ENCODE assay signal across 37 cellular contexts in genomic region chr9:34366365-34366764, GRCh38.
"Had no signal": no experiment of that assay in that cellular context is flagged by ENCODE, and none has a peak within 500 bp of the region (broad histone marks: within the 10 kb centered on the region; RNA-seq: fewer than 3 reads in every experiment).

No MANE protein-coding gene starts in this region.

- H3K27ac Mint-ChIP-seq: activated B cell treated with CpG ODN at 0.5 μM for 24 hours; activated CD4-positive, alpha-beta memory T cell treated with anti-CD3 and anti-CD28 coated beads for 36 hours; activated CD4-positive, alpha-beta T cell treated with anti-CD3 and anti-CD28 coated beads, Interleukin-2, amount 10 ng/mL, durations not matched to agents 24 days and 14 days; activated CD8-positive, alpha-beta T cell treated with anti-CD3 and anti-CD28 coated beads for 36 hours; activated naive CD4-positive, alpha-beta T cell treated with anti-CD3 and anti-CD28 coated beads, Interleukin-2, amount 10 ng/mL, durations not matched to agents 7 days and 5 days; activated naive CD4-positive, alpha-beta T cell treated with anti-CD3 and anti-CD28 coated beads, Interleukin-2, amount 50 U/mL, for 24 hours; activated naive CD8-positive, alpha-beta T cell treated with anti-CD3 and anti-CD28 coated beads for 36 hours; activated T-cell treated with anti-CD3 and anti-CD28 coated beads, Interleukin-2, amount 50 U/mL, for 72 hours; activated T-helper 1 cell treated with anti-CD3 and anti-CD28 coated beads, Interleukin-12 subunit alpha, Interleukin-12 subunit beta, Interleukin-2, Interleukin-4 antibody, amounts not matched to agents 30 ng/mL and 10 ng/mL and 1 ng/mL, durations not matched to agents 14 hours and 24 hours and 36 hours; activated T-helper 17 cell treated with anti-CD3 and anti-CD28 coated beads, Interleukin-2, amount 50 U/mL, for 72 hours; T-helper 1 cell treated with Interleukin-12 subunit alpha and Interleukin-12 subunit beta and Interleukin-4 antibody, amounts not matched to agents 30 μg/mL and 1 μg/mL, for 36 hours; T-helper 2 cell treated with Interferon-gamma antibody and Interleukin-4, amounts not matched to agents 5 μg/mL and 100 μg/mL, for 36 hours had no signal

- H3K4me1 Mint-ChIP-seq: activated B cell treated with CpG ODN at 0.5 μM for 24 hours; activated T-helper 17 cell treated with anti-CD3 and anti-CD28 coated beads, Interleukin-2, amount 50 U/mL, for 72 hours had no signal

- ATAC-seq: activated CD8-positive, alpha-beta T cell treated with anti-CD3 and anti-CD28 coated beads for 36 hours; activated T-cell treated with anti-CD3 and anti-CD28 coated beads, Interleukin-2, amount 50 U/mL, for 4 hours; activated T-cell treated with anti-CD3 and anti-CD28 coated beads, Interleukin-2, amount 50 U/mL, for 72 hours; activated T-helper 17 cell treated with anti-CD3 and anti-CD28 coated beads, Interleukin-2, amount 50 U/mL, for 72 hours; body of pancreas had no signal

- FAIRE-seq: astrocyte, TTC549 had no signal

- H3K9me3 ChIP-seq: adrenal gland, body of pancreas, breast epithelium had no signal

- H3K36me3 ChIP-seq: brain microvascular endothelial cell, breast epithelium had no signal

- H3K9me3 Mint-ChIP-seq: activated B cell treated with CpG ODN at 0.5 μM for 24 hours; activated CD4-positive, alpha-beta memory T cell treated with anti-CD3 and anti-CD28 coated beads for 36 hours; activated CD4-positive, alpha-beta T cell treated with anti-CD3 and anti-CD28 coated beads, Interleukin-2, amount 10 ng/mL, durations not matched to agents 24 days and 14 days; activated naive CD4-positive, alpha-beta T cell treated with anti-CD3 and anti-CD28 coated beads, Interleukin-2, amount 50 U/mL, for 24 hours; activated T-cell treated with anti-CD3 and anti-CD28 coated beads, Interleukin-2, amount 50 U/mL, for 4 hours; T-helper 1 cell treated with Interleukin-12 subunit alpha and Interleukin-12 subunit beta and Interleukin-4 antibody, amounts not matched to agents 30 μg/mL and 1 μg/mL, for 36 hours had no signal

- H3K4me3 Mint-ChIP-seq: activated B cell treated with CpG ODN at 0.5 μM for 24 hours; activated CD4-positive, alpha-beta memory T cell treated with anti-CD3 and anti-CD28 coated beads for 36 hours; activated CD4-positive, alpha-beta T cell treated with anti-CD3 and anti-CD28 coated beads, Interleukin-2, amount 10 ng/mL, durations not matched to agents 24 days and 14 days; activated CD8-positive, alpha-beta T cell treated with anti-CD3 and anti-CD28 coated beads for 36 hours; activated naive CD4-positive, alpha-beta T cell treated with anti-CD3 and anti-CD28 coated beads, Interleukin-2, amount 10 ng/mL, durations not matched to agents 7 days and 5 days; activated naive CD4-positive, alpha-beta T cell treated with anti-CD3 and anti-CD28 coated beads, Interleukin-2, amount 50 U/mL, for 24 hours; activated naive CD8-positive, alpha-beta T cell treated with anti-CD3 and anti-CD28 coated beads for 36 hours; activated T-cell treated with anti-CD3 and anti-CD28 coated beads, Interleukin-2, amount 50 U/mL, for 4 hours; activated T-cell treated with anti-CD3 and anti-CD28 coated beads, Interleukin-2, amount 50 U/mL, for 72 hours; activated T-helper 1 cell treated with anti-CD3 and anti-CD28 coated beads, Interleukin-12 subunit alpha, Interleukin-12 subunit beta, Interleukin-2, Interleukin-4 antibody, amounts not matched to agents 30 ng/mL and 10 ng/mL and 1 ng/mL, durations not matched to agents 14 hours and 24 hours and 36 hours; activated T-helper 17 cell treated with anti-CD3 and anti-CD28 coated beads, Interleukin-2, amount 50 U/mL, for 72 hours; T-helper 1 cell treated with Interleukin-12 subunit alpha and Interleukin-12 subunit beta and Interleukin-4 antibody, amounts not matched to agents 30 μg/mL and 1 μg/mL, for 36 hours; T-helper 2 cell treated with Interferon-gamma antibody and Interleukin-4, amounts not matched to agents 5 μg/mL and 100 μg/mL, for 36 hours had no signal

- H3K4me3 ChIP-seq: adrenal gland, body of pancreas, breast epithelium had no signal

- H3K27me3 ChIP-seq: adrenal gland, body of pancreas, breast epithelium had no signal

- H3K4me1 ChIP-seq: adrenal gland, breast epithelium had no signal

- DNase-seq: activated B cell treated with CpG ODN at 0.5 μM for 24 hours; activated CD4-positive, alpha-beta memory T cell treated with anti-CD3 and anti-CD28 coated beads for 36 hours; activated CD4-positive, alpha-beta T cell treated with anti-CD3 and anti-CD28 coated beads for 4 hours; activated CD4-positive, alpha-beta T cell treated with anti-CD3 and anti-CD28 coated beads, Interleukin-2, amount 10 ng/mL, durations not matched to agents 24 days and 14 days; activated CD4-positive, alpha-beta T cell treated with anti-CD3 and anti-CD28 coated beads, Interleukin-2, amount 50 U/mL, for 1 hour; activated CD4-positive, alpha-beta T cell treated with anti-CD3 and anti-CD28 coated beads, Interleukin-2, amount 50 U/mL, for 4 hours; activated CD4-positive, CD25-positive, alpha-beta regulatory T cell treated with anti-CD3 and anti-CD28 coated beads, Interleukin-2, amount 50 U/mL, for 72 hours; activated CD8-positive, alpha-beta memory T cell treated with anti-CD3 and anti-CD28 coated beads, Interleukin-2, amount 50 U/mL, for 4 hours; activated CD8-positive, alpha-beta T cell treated with anti-CD3 and anti-CD28 coated beads for 36 hours; activated gamma-delta T cell treated with Interleukin-2 at 50 U/mL for 16 hours; activated naive CD4-positive, alpha-beta T cell treated with anti-CD3 and anti-CD28 coated beads, Interleukin-2, amount 10 ng/mL, durations not matched to agents 7 days and 5 days; activated naive CD4-positive, alpha-beta T cell treated with Interleukin-2 at 50 U/mL for 16 hours; activated naive CD8-positive, alpha-beta T cell treated with anti-CD3 and anti-CD28 coated beads for 36 hours; activated T-cell treated with anti-CD3 and anti-CD28 coated beads for 4 hours; activated T-cell treated with anti-CD3 and anti-CD28 coated beads, Interleukin-2, amount 50 U/mL, for 1 hour; activated T-cell treated with anti-CD3 and anti-CD28 coated beads, Interleukin-2, amount 50 U/mL, for 4 hours; activated T-cell treated with anti-CD3 and anti-CD28 coated beads, Interleukin-2, amount 50 U/mL, for 72 hours; amniotic stem cell; aorta; body of pancreas; brain microvascular endothelial cell; central memory CD4-positive, alpha-beta T cell; cerebellar nuclear complex; SW 1271; T-helper 1 cell; T-helper 2 cell; T-helper 9 cell had no signal

- H3K27ac ChIP-seq: adrenal gland, brain microvascular endothelial cell, breast epithelium, VCaP had no signal

- H3K27me3 Mint-ChIP-seq: activated B cell treated with CpG ODN at 0.5 μM for 24 hours; activated CD4-positive, alpha-beta memory T cell treated with anti-CD3 and anti-CD28 coated beads for 36 hours; activated CD4-positive, alpha-beta T cell treated with anti-CD3 and anti-CD28 coated beads, Interleukin-2, amount 10 ng/mL, durations not matched to agents 24 days and 14 days; activated CD8-positive, alpha-beta T cell treated with anti-CD3 and anti-CD28 coated beads for 36 hours; activated naive CD4-positive, alpha-beta T cell treated with anti-CD3 and anti-CD28 coated beads, Interleukin-2, amount 10 ng/mL, durations not matched to agents 7 days and 5 days; activated naive CD4-positive, alpha-beta T cell treated with anti-CD3 and anti-CD28 coated beads, Interleukin-2, amount 50 U/mL, for 24 hours; activated naive CD8-positive, alpha-beta T cell treated with anti-CD3 and anti-CD28 coated beads for 36 hours; activated T-helper 17 cell treated with anti-CD3 and anti-CD28 coated beads, Interleukin-2, amount 50 U/mL, for 72 hours had no signal
